In the genomic region with DNA sequence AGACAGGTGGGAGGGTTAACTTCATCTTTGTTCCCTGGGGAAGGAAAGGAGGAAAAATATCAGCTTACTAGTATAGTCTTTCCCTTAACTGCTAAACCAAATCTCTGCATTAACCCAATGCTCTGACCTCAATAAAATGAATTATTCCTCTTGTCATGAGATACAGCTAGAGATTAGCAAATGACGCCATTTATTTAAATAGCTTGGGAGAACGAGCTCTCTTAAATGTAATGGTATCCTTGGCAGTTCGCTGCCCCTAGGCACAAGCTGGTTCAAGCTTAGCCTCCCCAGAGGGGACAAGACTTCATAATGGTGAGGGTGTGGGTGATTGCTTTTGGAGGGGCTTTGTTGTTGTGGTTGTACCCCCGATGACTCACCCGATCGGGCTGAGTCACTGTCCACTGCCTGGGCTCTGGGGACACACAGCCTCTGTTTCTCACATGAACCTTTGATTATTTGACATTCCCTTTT, we compare ENCODE assay signal across 14 cellular contexts. TPM values are rescaled to one million over a fixed set of nuclear protein-coding genes. Genes with fewer than 3 reads are reported as not detected.
DNase-seq lines count a peak whose midpoint lies in the region; ATAC-seq and TF ChIP-seq lines count a peak whose summit lies in the region.
"Had no signal": no experiment of that assay in that cellular context is flagged by ENCODE, and none has a peak within 500 bp of the region (broad histone marks: within the 10 kb centered on the region; RNA-seq: fewer than 3 reads in every experiment).

No MANE protein-coding gene starts in this region.

- H4K20me1 ChIP-seq in GM23248 (ENCODE audit: insufficient read depth) (no peaks in the 10 kb centered on the region), osteoblast (ENCODE audit: insufficient read depth, low read length) (no peaks in the 10 kb centered on the region)

- H3K36me3 ChIP-seq in GM23248 (ENCODE audit: low read depth) (no peaks in the 10 kb centered on the region; the same call in 1 of the 2 replicates), brain microvascular endothelial cell (replicated peaks) (no peaks in the 10 kb centered on the region), osteoblast (ENCODE audit: insufficient read depth, low read length) (no peaks in the 10 kb centered on the region)
- H3K36me3 ChIP-seq: prostate gland had no signal

- TF ChIP-seq POLR2A in NB4 (IDR thresholded peaks at IDR 0.05; ENCODE audit: extremely low read depth, insufficient read length): no peak

- H3K79me2 ChIP-seq in GM23248 (ENCODE audit: insufficient read depth): peaks cover 21% of the 10 kb centered on the region
- H3K79me2 ChIP-seq in osteoblast (ENCODE audit: insufficient read depth, low read length): peaks cover 8% of the 10 kb centered on the region

- no peak overlapping the region for H3K27ac Mint-ChIP-seq in T-cell

- peaks cover 42% of the 10 kb centered on the region for H3K36me3 Mint-ChIP-seq in T-cell

- no peak overlapping the region for H2AFZ ChIP-seq in GM23248
- H2AFZ ChIP-seq in osteoblast (ENCODE audit: low read length): no peak overlapping the region

- no peaks in the 10 kb centered on the region for H3K9me2 ChIP-seq in GM23248 (ENCODE audit: insufficient read depth)

- peaks cover 13% of the 10 kb centered on the region for H3F3A ChIP-seq in GM23248 (ENCODE audit: insufficient read depth)

- peaks cover 38% of the 10 kb centered on the region for H3K4me1 ChIP-seq in GM23248 (ENCODE audit: insufficient read depth)
- peaks cover 45% of the 10 kb centered on the region for H3K4me1 ChIP-seq in osteoblast (ENCODE audit: insufficient read depth, low read length)
- H3K4me1 ChIP-seq: BLaER1, prostate gland had no signal

- in situ Hi-C loops in GM23248 (cut with MboI): no loop called here
- in situ Hi-C loops in brain microvascular endothelial cell (cut with HindIII; ENCODE audit: low pct_ligation_motif_present, low sequenced_read_pairs): no loop called here

- no peak for ATAC-seq in GM19395 (IDR thresholded peaks at IDR 0.05; ENCODE audit: unreplicated experiment)
- ATAC-seq in T-cell (replicated peaks in 1 of 4): no peak
- ATAC-seq: Panc1 had no signal

- H3K9me3 ChIP-seq in GM23248 (ENCODE audit: low read depth) (no peaks in the 10 kb centered on the region), osteoblast (ENCODE audit: low read depth, low read length) (no peaks in the 10 kb centered on the region)
- H3K9me3 ChIP-seq: BLaER1, prostate gland had no signal

- H3K4me2 ChIP-seq in GM23248 (ENCODE audit: unreplicated experiment) (no peak overlapping the region), osteoblast (ENCODE audit: insufficient read depth, low read length) (peak overlapping the region; percentile 49)
- H3K4me2 ChIP-seq: BLaER1 had no signal

- no peak overlapping the region for H3K4me3 ChIP-seq in GM23248
- no peak overlapping the region for H3K4me3 ChIP-seq in NB4 (ENCODE audit: low read depth, low read length)
- H3K4me3 ChIP-seq in brain microvascular endothelial cell (ENCODE audit: low read depth, low read length): no peak overlapping the region
- peak overlapping the region; percentile 20 for H3K4me3 ChIP-seq in osteoblast (ENCODE audit: insufficient read depth, low read length)
- H3K4me3 ChIP-seq: BLaER1, prostate gland had no signal

- H3K27me3 Mint-ChIP-seq in T-cell: no peaks in the 10 kb centered on the region

- 0 out of 2 replicates have a peak overlapping the region, but pooled peaks have one; percentile 6 for H3K27ac ChIP-seq in GM23248
- H3K27ac ChIP-seq in brain microvascular endothelial cell: peak overlapping the region; percentile 48
- peak overlapping the region; percentile 88 for H3K27ac ChIP-seq in osteoblast (ENCODE audit: low read depth, low read length)
- H3K27ac ChIP-seq: BLaER1, prostate gland had no signal

- WGBS in GM23248 (ENCODE audit: low coverage in 1 of 2, low lambda C conversion rate in 2 of 2, missing lambda C conversion rate in 2 of 2), 2 experiments: 88 to 96% methylated on average over 6 of the region's 6 CpGs

- H3K27me3 ChIP-seq in GM23248 (replicated peaks; ENCODE audit: insufficient read depth) (no peaks in the 10 kb centered on the region), brain microvascular endothelial cell (replicated peaks) (no peaks in the 10 kb centered on the region), osteoblast (ENCODE audit: insufficient read depth, low read length) (no peaks in the 10 kb centered on the region)
- H3K27me3 ChIP-seq: BLaER1 had no signal

- peaks cover 8 to 12% (median 9%) of the 10 kb centered on the region in 3 donors for H3K4me1 Mint-ChIP-seq in T-cell

- H3K4me3 Mint-ChIP-seq in T-cell: no peak overlapping the region

- H3K9ac ChIP-seq in GM23248: no peak overlapping the region
- H3K9ac ChIP-seq: BLaER1 had no signal

- DNase-seq in GM23248 (no peak), NB4 (ENCODE audit: low read depth) (peak; percentile 53), brain microvascular endothelial cell (peak; percentile 27), osteoblast (ENCODE audit: insufficient read length, low spot score, missing footprints) (peak; percentile 78), T-cell (no peak), activated gamma-delta T cell (lab: John Stamatoyannopoulos, UW) (no peak)
- DNase-seq: activated T-cell treated with anti-CD3 and anti-CD28 coated beads for 4 hours, DMS53, NCI-H526, T-helper 1 cell had no signal

- POLR2A ChIA-PET in T-cell (lab: Charles Lee): interaction anchor here in 1 of 2 donors (0.6 kb wide), 1 partner anchor 91 kb away, joined by 6 read pairs; no protein-coding TSS in a partner anchor

- CTCF ChIA-PET in T-cell (lab: Charles Lee): interaction anchor here in 1 of 2 donors (0.7 kb wide), 1 partner anchor 10 kb away, joined by 4 read pairs; no protein-coding TSS in a partner anchor

- H3K9me3 Mint-ChIP-seq in T-cell: no peaks in the 10 kb centered on the region

- TF ChIP-seq CTCF in NB4 (IDR thresholded peaks at IDR 0.05; ENCODE audit: low read depth, low read length) (no peak), brain microvascular endothelial cell (IDR thresholded peaks at IDR 0.05; ENCODE audit: low read depth, low read length, missing control alignments) (no peak), osteoblast (IDR thresholded peaks at IDR 0.05; ENCODE audit: extremely low read depth, low read depth, low read length) (no peak)

RNA-seq across cellular contexts. Expression of a gene that starts 19.6 kb away (rescaled TPM):
- total RNA-seq in GM23248 (2014; rRNA removed; shearing (Covaris generic)): 12.1 and 15.5 TPM in 2 replicates
- polyA plus RNA-seq in GM23248 (2016; fragmentation: Nextera tagmentation; extraction: Ambion mirVana): 19.5 and 23.7 TPM in 2 replicates
- total RNA-seq in osteoblast (12.7 and 18.9 TPM in 2 replicates), T-cell (10 to 100 TPM in 3 of 5 donors, 1 to 10 TPM in 2; 9.6 to 14.2 (median 10.4) TPM)

RNA-seq across cellular contexts. Expression of a gene that starts 34.1 kb away (rescaled TPM):
- total RNA-seq in GM23248 (2014; rRNA removed; shearing (Covaris generic)): 3.5 and 4.3 TPM in 2 replicates
- 2.0 and 2.8 TPM in 2 replicates for polyA plus RNA-seq in GM23248 (2016; fragmentation: Nextera tagmentation; extraction: Ambion mirVana)
- total RNA-seq in osteoblast (4.0 and 4.1 TPM in 2 replicates), T-cell (1 to 10 TPM; 3.9 to 9.7 (median 4.3) TPM)

Comparison
In these comparisons a context has a peak if more than half of its experiments do, and no peak if none do; other contexts are left out.
1. DNase-seq: peak in NB4 (single experiment), brain microvascular endothelial cell (single experiment) and osteoblast (single experiment); none in GM23248 (single experiment), T-cell (0 of 34) and activated gamma-delta T cell (single experiment).
2. H3K27ac ChIP-seq: peak in every context shown above with its lines; median percentile 88 in osteoblast; 48 in brain microvascular endothelial cell; 6 in GM23248.